29 cellular contexts compared by ENCODE assay signal in the genomic region with DNA sequence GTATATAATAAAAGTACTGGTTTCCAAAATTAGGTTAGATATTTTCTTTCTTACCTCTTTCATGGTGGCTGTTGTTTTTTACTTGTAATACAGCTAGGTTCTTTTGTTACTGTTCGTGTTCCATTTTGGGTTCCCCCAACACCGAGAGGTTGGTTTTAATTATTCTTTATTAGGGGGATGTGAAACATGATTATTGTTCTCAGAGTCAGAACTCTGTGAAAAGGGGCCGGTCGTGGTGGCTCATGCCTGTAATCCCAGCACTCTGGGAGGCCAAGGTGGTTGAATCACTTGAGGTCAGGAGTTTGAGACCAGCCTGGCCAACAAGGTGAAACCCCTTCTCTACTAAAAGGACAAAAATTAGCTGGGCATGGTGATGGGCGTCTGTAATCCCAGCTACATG.
"Had no signal": no experiment of that assay in that cellular context is flagged by ENCODE, and none has a peak within 500 bp of the region (broad histone marks: within the 10 kb centered on the region; RNA-seq: fewer than 3 reads in every experiment).

No MANE protein-coding gene starts in this region.

- H3K27me3 Mint-ChIP-seq: naive thymus-derived CD8-positive, alpha-beta T cell; stimulated activated naive CD8-positive, alpha-beta T cell treated with anti-CD3 and anti-CD28 coated beads, Interleukin-15, amount 100 ng/mL, for 72 hours had no signal

- H3K4me3 ChIP-seq: left lung, lower lobe of right lung, mucosa of descending colon, pancreas, prostate gland, skin epidermis, transverse colon, upper lobe of left lung, vagina had no signal

- H3K27ac Mint-ChIP-seq: immature natural killer cell, nephron had no signal

- H3K9me3 Mint-ChIP-seq: immature natural killer cell had no signal

- H3K4me3 Mint-ChIP-seq: immature natural killer cell; naive thymus-derived CD8-positive, alpha-beta T cell; nephron; neural crest cell; stimulated activated naive CD8-positive, alpha-beta T cell treated with anti-CD3 and anti-CD28 coated beads, Interleukin-15, amount 100 ng/mL, for 72 hours had no signal

- H3K9me3 ChIP-seq: left lung, lower lobe of right lung, mucosa of descending colon, pancreas, prostate gland, transverse colon, upper lobe of left lung, vagina had no signal

- H3K36me3 ChIP-seq: pancreas, prostate gland, transverse colon had no signal

- H3K4me1 Mint-ChIP-seq: immature natural killer cell, nephron had no signal

- ATAC-seq: left colon; left lung; lower lobe of right lung; mucosa of descending colon; naive thymus-derived CD8-positive, alpha-beta T cell; pancreas; right cardiac atrium; sciatic nerve; stimulated activated naive CD8-positive, alpha-beta T cell treated with anti-CD3 and anti-CD28 coated beads, Interleukin-15, amount 100 ng/mL, for 72 hours had no signal

- DNase-seq: hypothalamus; immature natural killer cell; kidney; left colon; left lung; lower lobe of right lung; midbrain; mucosa of descending colon; naive thymus-derived CD8-positive, alpha-beta T cell; nucleus accumbens; pancreas; posterior cingulate gyrus; retina; right cardiac atrium; stimulated activated CD4-positive, alpha-beta T cell treated with anti-CD3 and anti-CD28 coated beads, Interleukin-12 subunit alpha, Interleukin-12 subunit beta, amount 100 ng/mL, for 4 hours; stimulated activated CD4-positive, alpha-beta T cell treated with anti-CD3 and anti-CD28 coated beads, Interleukin-15, amount 100 ng/mL, for 24 hours; stimulated activated CD4-positive, alpha-beta T cell treated with anti-CD3 and anti-CD28 coated beads, Interleukin-2, amount 100 ng/mL, for 24 hours; stimulated activated CD4-positive, alpha-beta T cell treated with anti-CD3 and anti-CD28 coated beads, Interleukin-4, amount 100 ng/mL, for 1 hour; stimulated activated naive CD4-positive, alpha-beta T cell treated with Interleukin-2 at 50 U/mL for 16 hours; stimulated activated naive CD8-positive, alpha-beta T cell treated with anti-CD3 and anti-CD28 coated beads, Interleukin-15, amount 100 ng/mL, for 72 hours; substantia nigra; transverse colon; upper lobe of left lung had no signal

- H3K4me1 ChIP-seq: left lung, lower lobe of right lung, pancreas, prostate gland, transverse colon, upper lobe of left lung, vagina had no signal

- H3K27ac ChIP-seq: left lung, lower lobe of right lung, pancreas, prostate gland, skin epidermis, transverse colon, upper lobe of left lung, vagina had no signal
